ENCODE assay signal across 19 cellular contexts in genomic region chr7:14995774-14996173, GRCh38.
DNase-seq lines count a peak whose midpoint lies in the region; ATAC-seq and TF ChIP-seq lines count a peak whose summit lies in the region.
"Had no signal": no experiment of that assay in that cellular context is flagged by ENCODE, and none has a peak within 500 bp of the region (broad histone marks: within the 10 kb centered on the region; RNA-seq: fewer than 3 reads in every experiment).

No MANE protein-coding gene starts in this region.

- no peaks in the 10 kb centered on the region for H3F3A ChIP-seq in GM23248 (ENCODE audit: insufficient read depth)

- in situ Hi-C loops in GM23248 (cut with MboI): no loop called here

- TF ChIP-seq CTCF in fibroblast of lung (conservative IDR thresholded peaks at IDR 0.05 in 1 of 2, IDR thresholded peaks at IDR 0.05 in 1 of 2; ENCODE audit: low read depth in 1 of 2, low read length in 2 of 2) (no peak), nephron progenitor cell (IDR thresholded peaks at IDR 0.05) (no peak)
- TF ChIP-seq CTCF in CD4-positive, alpha-beta T cell (IDR thresholded peaks at IDR 0.05): no peak

- WGBS in GM23248 (ENCODE audit: low coverage in 1 of 2, low lambda C conversion rate in 2 of 2, missing lambda C conversion rate in 2 of 2), 2 experiments: 54 to 55% methylated on average over 2 of the region's 2 CpGs

- intact Hi-C loops in CD4-positive, alpha-beta T cell (cut with DNase I, micrococcal nuclease): no loop called here

- H3K36me3 ChIP-seq in GM23248 (ENCODE audit: low read depth) (no peaks in the 10 kb centered on the region), fibroblast of lung (ENCODE audit: control insufficient read depth, insufficient read depth, low read length) (no peaks in the 10 kb centered on the region)
- H3K36me3 ChIP-seq: BE2C, Peyer's patch, SJCRH30 had no signal

- H3K27me3 ChIP-seq in GM23248 (replicated peaks; ENCODE audit: insufficient read depth) (no peaks in the 10 kb centered on the region), fibroblast of lung (ENCODE audit: control insufficient read depth, insufficient read depth, low read length) (no peaks in the 10 kb centered on the region)
- no peaks in the 10 kb centered on the region for H3K27me3 ChIP-seq in CD4-positive, alpha-beta T cell (ENCODE audit: control insufficient read depth, insufficient read depth, low read length)
- H3K27me3 ChIP-seq: BE2C, Peyer's patch, SJCRH30 had no signal

- no peak overlapping the region for H3K4me3 Mint-ChIP-seq in nephron progenitor cell
- no peak overlapping the region for H3K4me3 Mint-ChIP-seq in CD4-positive, alpha-beta T cell
- H3K4me3 Mint-ChIP-seq: T-helper 1 cell treated with Interleukin-12 subunit alpha and Interleukin-12 subunit beta and Interleukin-4 antibody, amounts not matched to agents 30 μg/mL and 1 μg/mL, for 36 hours had no signal

- H3K9me3 ChIP-seq in GM23248 (ENCODE audit: low read depth) (no peaks in the 10 kb centered on the region), fibroblast of lung (ENCODE audit: control insufficient read depth, insufficient read depth, low read depth, low read length) (no peaks in the 10 kb centered on the region)
- H3K9me3 ChIP-seq in CD4-positive, alpha-beta T cell (ENCODE audit: control insufficient read depth, low read length): no peaks in the 10 kb centered on the region
- H3K9me3 ChIP-seq: BE2C, Peyer's patch, SJCRH30 had no signal

- DNase-seq in GM23248 (peak; percentile 15), RKO (ENCODE audit: low spot score) (peak; percentile 2), fibroblast of lung (ENCODE audit: low read depth in 2 of 2) (peak; percentile 3 to 64), NOMO-1 (lab: John Stamatoyannopoulos, UW; ENCODE audit: unreplicated experiment in 2 of 2) (no peak), nephron progenitor cell (no peak)
- no peak for DNase-seq in CD4-positive, alpha-beta T cell
- DNase-seq: BE2C, DMS79, KBM-7, NCI-H1092, NCI-H1436, NCI-H2029, NCI-H2227 treated with DMSO at 0.1 percent for 48 hours, NCI-H510A, Peyer's patch, SJCRH30 had no signal

- no peak overlapping the region for H3K4me3 ChIP-seq in GM23248
- H3K4me3 ChIP-seq in fibroblast of lung (replicated peaks in 1 of 4; ENCODE audit: control extremely low read depth in 1 of 4, insufficient read depth in 1 of 4, low read depth in 3 of 4, low read length in 4 of 4): no peak overlapping the region
- H3K4me3 ChIP-seq: GM12878, Peyer's patch, SJCRH30 had no signal

- no peaks in the 10 kb centered on the region; the same call in 1 of the 2 replicates for H3K4me1 ChIP-seq in GM23248 (ENCODE audit: insufficient read depth)
- H3K4me1 ChIP-seq in fibroblast of lung (ENCODE audit: control insufficient read depth, extremely low read depth, insufficient read depth, low read length): no peaks in the 10 kb centered on the region
- H3K4me1 ChIP-seq: Peyer's patch, SJCRH30 had no signal

- H3K27ac ChIP-seq in GM23248: no peak overlapping the region
- no peak overlapping the region for H3K27ac ChIP-seq in fibroblast of lung (ENCODE audit: insufficient read depth, low read length)
- H3K27ac ChIP-seq in CD4-positive, alpha-beta T cell (ENCODE audit: low read depth, low read length): no peak overlapping the region
- H3K27ac ChIP-seq: Peyer's patch, SJCRH30 had no signal

- H3K9me3 Mint-ChIP-seq in nephron progenitor cell: peaks cover 7% of the 10 kb centered on the region
- H3K9me3 Mint-ChIP-seq in CD4-positive, alpha-beta T cell: peaks cover 2% of the 10 kb centered on the region

- CTCF ChIA-PET in CD4-positive, alpha-beta T cell (lab: Charles Lee): no interaction called here

- no peak overlapping the region for H3K27ac Mint-ChIP-seq in nephron progenitor cell
- H3K27ac Mint-ChIP-seq in CD4-positive, alpha-beta T cell: no peak overlapping the region
- H3K27ac Mint-ChIP-seq: T-helper 1 cell treated with Interleukin-12 subunit alpha and Interleukin-12 subunit beta and Interleukin-4 antibody, amounts not matched to agents 30 μg/mL and 1 μg/mL, for 36 hours had no signal

- peaks cover 5% of the 10 kb centered on the region for H3K4me1 Mint-ChIP-seq in nephron progenitor cell
- no peaks in the 10 kb centered on the region for H3K4me1 Mint-ChIP-seq in CD4-positive, alpha-beta T cell (ENCODE audit: low read depth)

- H3K4me2 ChIP-seq in GM23248 (ENCODE audit: unreplicated experiment) (no peak overlapping the region), fibroblast of lung (ENCODE audit: extremely low read depth, insufficient read depth, low read length) (no peak overlapping the region)

- H3K27me3 Mint-ChIP-seq in nephron progenitor cell (ENCODE audit: low read depth, poor library complexity): no peaks in the 10 kb centered on the region
- no peaks in the 10 kb centered on the region for H3K27me3 Mint-ChIP-seq in CD4-positive, alpha-beta T cell

- H4K20me1 ChIP-seq in GM23248 (ENCODE audit: insufficient read depth) (no peaks in the 10 kb centered on the region), fibroblast of lung (ENCODE audit: control insufficient read depth, extremely low read depth, insufficient read depth, low read length) (no peaks in the 10 kb centered on the region)

- H3K79me2 ChIP-seq in GM23248 (ENCODE audit: insufficient read depth) (no peaks in the 10 kb centered on the region), fibroblast of lung (ENCODE audit: control insufficient read depth, insufficient read depth, low read length) (no peaks in the 10 kb centered on the region)

- POLR2A ChIA-PET in CD4-positive, alpha-beta T cell (lab: Charles Lee): no interaction called here

- ATAC-seq in HG03460 (IDR thresholded peaks at IDR 0.05; ENCODE audit: unreplicated experiment): no peak
- ATAC-seq in CD4-positive, alpha-beta T cell (ENCODE audit: poor library complexity): no peak
- ATAC-seq: GM12878 had no signal

- no peak overlapping the region for H2AFZ ChIP-seq in GM23248
- no peak overlapping the region for H2AFZ ChIP-seq in fibroblast of lung (ENCODE audit: low read length)

- H3K9me2 ChIP-seq in GM23248 (ENCODE audit: insufficient read depth): no peaks in the 10 kb centered on the region

- H3K9ac ChIP-seq in GM23248 (no peak overlapping the region), fibroblast of lung (ENCODE audit: insufficient read depth, low read length) (no peak overlapping the region)

- no peaks in the 10 kb centered on the region for H3K36me3 Mint-ChIP-seq in nephron progenitor cell (ENCODE audit: low read depth)
- no peaks in the 10 kb centered on the region for H3K36me3 Mint-ChIP-seq in CD4-positive, alpha-beta T cell (ENCODE audit: low read depth)

Comparison
In these comparisons a context has a peak if more than half of its experiments do, and no peak if none do; other contexts are left out.
1. DNase-seq: peak in GM23248 (single experiment), RKO (single experiment) and fibroblast of lung (2 of 2); none in NOMO-1 (0 of 2), nephron progenitor cell (single experiment) and CD4-positive, alpha-beta T cell (0 of 10).